26 cellular contexts compared by ENCODE assay signal in genomic region chr2:120699292-120699691, GRCh38. TPM values are rescaled to one million over a fixed set of nuclear protein-coding genes. Genes with fewer than 3 reads are reported as not detected.
"Had no signal": no experiment of that assay in that cellular context is flagged by ENCODE, and none has a peak within 500 bp of the region (broad histone marks: within the 10 kb centered on the region; RNA-seq: fewer than 3 reads in every experiment).

No MANE protein-coding gene starts in this region.

- H3K4me3 ChIP-seq: coronary artery, esophagus squamous epithelium, gastroesophageal sphincter, thyroid gland had no signal

- DNase-seq: activated CD4-positive, alpha-beta T cell treated with anti-CD3 and anti-CD28 coated beads, Interleukin-2, amount 10 ng/mL, durations not matched to agents 7 days and 5 days; activated CD4-positive, CD25-positive, alpha-beta regulatory T cell treated with anti-CD3 and anti-CD28 coated beads, Interleukin-2, amount 50 U/mL, for 72 hours; activated CD8-positive, alpha-beta memory T cell treated with anti-CD3 and anti-CD28 coated beads, Interleukin-2, amount 10 ng/mL, durations not matched to agents 7 days and 5 days; activated CD8-positive, alpha-beta T cell treated with anti-CD3 and anti-CD28 coated beads for 36 hours; activated effector memory CD4-positive, alpha-beta T cell treated with anti-CD3 and anti-CD28 coated beads, Interleukin-2, amount 50 U/mL, for 16 hours; activated naive CD4-positive, alpha-beta T cell treated with anti-CD3 and anti-CD28 coated beads, Interleukin-2, amount 10 ng/mL, durations not matched to agents 7 days and 5 days; activated T-cell treated with anti-CD3 and anti-CD28 coated beads for 4 hours; cerebellar nuclear complex; esophagus squamous epithelium; head of caudate nucleus; hypothalamus; islet precursor cell; left cardiac atrium; nucleus accumbens; right cardiac atrium; stimulated activated CD4-positive, alpha-beta T cell treated with anti-CD3 and anti-CD28 coated beads, Interleukin-12 subunit alpha, Interleukin-12 subunit beta, amount 100 ng/mL, for 4 hours; stimulated activated CD4-positive, alpha-beta T cell treated with anti-CD3 and anti-CD28 coated beads, Interleukin-1b, Interleukin-23, amount 100 ng/mL, for 48 hours; substantia nigra; thyroid gland; WERI-Rb-1 had no signal

- H3K9ac ChIP-seq: parathyroid adenoma had no signal

- H3K27ac ChIP-seq: coronary artery, esophagus squamous epithelium, gastroesophageal sphincter, parathyroid adenoma, thyroid gland, WERI-Rb-1 had no signal

- FAIRE-seq: TTC549 had no signal

- H3K36me3 ChIP-seq: esophagus squamous epithelium, gastroesophageal sphincter, thyroid gland, WERI-Rb-1 had no signal

- H3K9me3 ChIP-seq: esophagus squamous epithelium, gastroesophageal sphincter, thyroid gland had no signal

- H2AFZ ChIP-seq: parathyroid adenoma had no signal

- H3K4me1 ChIP-seq: parathyroid adenoma, thyroid gland had no signal

- ATAC-seq: activated CD8-positive, alpha-beta memory T cell treated with anti-CD3 and anti-CD28 coated beads, Interleukin-2, amount 10 ng/mL, durations not matched to agents 7 days and 5 days; activated CD8-positive, alpha-beta T cell treated with anti-CD3 and anti-CD28 coated beads for 36 hours; gastroesophageal sphincter; left cardiac atrium; right cardiac atrium had no signal

RNA-seq across cellular contexts. Expression of gene GLI2, which starts 36.4 kb away (rescaled TPM):
- total RNA-seq: activated CD8-positive, alpha-beta T cell treated with anti-CD3 and anti-CD28 coated beads for 36 hours; mononuclear cell; pulmonary artery endothelial cell had no signal
